In genomic region chr13:46996316-46996715, GRCh38 we compare ENCODE assay signal across 14 cellular contexts.
DNase-seq lines count a peak whose midpoint lies in the region; ATAC-seq and TF ChIP-seq lines count a peak whose summit lies in the region.
"Had no signal": no experiment of that assay in that cellular context is flagged by ENCODE, and none has a peak within 500 bp of the region (broad histone marks: within the 10 kb centered on the region; RNA-seq: fewer than 3 reads in every experiment).

No MANE protein-coding gene starts in this region.

- CTCF ChIA-PET in activated CD4-positive, alpha-beta memory T cell treated with anti-CD3 and anti-CD28 coated beads, Interleukin-2, amount 10 ng/mL, durations not matched to agents 7 days and 5 days (lab: Charles Lee) = interaction anchor here (0.9 kb wide), 1 partner anchor 16 kb away, joined by 4 read pairs; no protein-coding TSS in a partner anchor

- no peak overlapping the region for H3K4me3 ChIP-seq in gastroesophageal sphincter
- H3K4me3 ChIP-seq: adrenal gland, stomach had no signal

- TF ChIP-seq CTCF in gastroesophageal sphincter (IDR thresholded peaks at IDR 0.05) = no peak

- H3K9me3 ChIP-seq in gastroesophageal sphincter = no peaks in the 10 kb centered on the region
- H3K9me3 ChIP-seq: adrenal gland, stomach had no signal

- TF ChIP-seq POLR2A in gastroesophageal sphincter (IDR thresholded peaks at IDR 0.05) = no peak

- no peaks in the 10 kb centered on the region for H3K36me3 ChIP-seq in gastroesophageal sphincter
- H3K36me3 ChIP-seq: adrenal gland, stomach had no signal

- no peaks in the 10 kb centered on the region for H3K4me1 ChIP-seq in gastroesophageal sphincter
- H3K4me1 ChIP-seq: adrenal gland, stomach had no signal

- ATAC-seq in GM18511 (IDR thresholded peaks at IDR 0.05; ENCODE audit: unreplicated experiment) (peak; percentile 49), GM21381 (IDR thresholded peaks at IDR 0.05; ENCODE audit: unreplicated experiment) (peak; percentile 25), HG02938 (IDR thresholded peaks at IDR 0.05; ENCODE audit: unreplicated experiment) (peak; percentile 34), HG03521 (IDR thresholded peaks at IDR 0.05; ENCODE audit: unreplicated experiment) (peak; percentile 26), gastroesophageal sphincter (no peak)
- ATAC-seq: Right ventricle myocardium inferior had no signal

- H3K27me3 Mint-ChIP-seq in activated CD4-positive, alpha-beta memory T cell treated with anti-CD3 and anti-CD28 coated beads, Interleukin-2, amount 10 ng/mL, durations not matched to agents 7 days and 5 days = peaks cover 3% of the 10 kb centered on the region

- H3K4me3 Mint-ChIP-seq in activated CD4-positive, alpha-beta memory T cell treated with anti-CD3 and anti-CD28 coated beads, Interleukin-2, amount 10 ng/mL, durations not matched to agents 7 days and 5 days = no peak overlapping the region
- H3K4me3 Mint-ChIP-seq: dendritic cell treated with granulocyte-macrophage colony-stimulating factor and Interleukin-4, amounts not matched to agents 40 ng/mL and 50 ng/mL, for 4 days had no signal

- H3K27ac Mint-ChIP-seq in activated CD4-positive, alpha-beta memory T cell treated with anti-CD3 and anti-CD28 coated beads, Interleukin-2, amount 10 ng/mL, durations not matched to agents 7 days and 5 days = no peak overlapping the region
- H3K27ac Mint-ChIP-seq: dendritic cell treated with granulocyte-macrophage colony-stimulating factor and Interleukin-4, amounts not matched to agents 40 ng/mL and 50 ng/mL, for 4 days had no signal

- no peak for TF ChIP-seq EP300 in gastroesophageal sphincter (IDR thresholded peaks at IDR 0.05)

- H3K27ac ChIP-seq in gastroesophageal sphincter = no peak overlapping the region
- H3K27ac ChIP-seq: adrenal gland, stomach had no signal

- H3K9me3 Mint-ChIP-seq in activated CD4-positive, alpha-beta memory T cell treated with anti-CD3 and anti-CD28 coated beads, Interleukin-2, amount 10 ng/mL, durations not matched to agents 7 days and 5 days = no peaks in the 10 kb centered on the region

- 91 to 94% methylated on average over 2 of the region's 2 CpGs for WGBS in gastroesophageal sphincter (ENCODE audit: low coverage in 1 of 2), 2 donors

- no peaks in the 10 kb centered on the region for H3K4me1 Mint-ChIP-seq in activated CD4-positive, alpha-beta memory T cell treated with anti-CD3 and anti-CD28 coated beads, Interleukin-2, amount 10 ng/mL, durations not matched to agents 7 days and 5 days

- no peaks in the 10 kb centered on the region for H3K27me3 ChIP-seq in gastroesophageal sphincter
- H3K27me3 ChIP-seq: stomach had no signal

- H3K36me3 Mint-ChIP-seq in activated CD4-positive, alpha-beta memory T cell treated with anti-CD3 and anti-CD28 coated beads, Interleukin-2, amount 10 ng/mL, durations not matched to agents 7 days and 5 days (ENCODE audit: low read depth) = no peaks in the 10 kb centered on the region

- POLR2A ChIA-PET in activated CD4-positive, alpha-beta memory T cell treated with anti-CD3 and anti-CD28 coated beads, Interleukin-2, amount 10 ng/mL, durations not matched to agents 7 days and 5 days (lab: Charles Lee) = no interaction called here

- DNase-seq in occipital lobe (lab: John Stamatoyannopoulos, UW) (no peak), islet precursor cell (no peak)
- no peak for DNase-seq in activated CD4-positive, alpha-beta memory T cell treated with anti-CD3 and anti-CD28 coated beads, Interleukin-2, amount 10 ng/mL, durations not matched to agents 7 days and 5 days
- DNase-seq: adrenal gland, NCI-H1417, NCI-H526, stomach had no signal
